Comparison of ENCODE assay signal across 8 cellular contexts in the genomic region with DNA sequence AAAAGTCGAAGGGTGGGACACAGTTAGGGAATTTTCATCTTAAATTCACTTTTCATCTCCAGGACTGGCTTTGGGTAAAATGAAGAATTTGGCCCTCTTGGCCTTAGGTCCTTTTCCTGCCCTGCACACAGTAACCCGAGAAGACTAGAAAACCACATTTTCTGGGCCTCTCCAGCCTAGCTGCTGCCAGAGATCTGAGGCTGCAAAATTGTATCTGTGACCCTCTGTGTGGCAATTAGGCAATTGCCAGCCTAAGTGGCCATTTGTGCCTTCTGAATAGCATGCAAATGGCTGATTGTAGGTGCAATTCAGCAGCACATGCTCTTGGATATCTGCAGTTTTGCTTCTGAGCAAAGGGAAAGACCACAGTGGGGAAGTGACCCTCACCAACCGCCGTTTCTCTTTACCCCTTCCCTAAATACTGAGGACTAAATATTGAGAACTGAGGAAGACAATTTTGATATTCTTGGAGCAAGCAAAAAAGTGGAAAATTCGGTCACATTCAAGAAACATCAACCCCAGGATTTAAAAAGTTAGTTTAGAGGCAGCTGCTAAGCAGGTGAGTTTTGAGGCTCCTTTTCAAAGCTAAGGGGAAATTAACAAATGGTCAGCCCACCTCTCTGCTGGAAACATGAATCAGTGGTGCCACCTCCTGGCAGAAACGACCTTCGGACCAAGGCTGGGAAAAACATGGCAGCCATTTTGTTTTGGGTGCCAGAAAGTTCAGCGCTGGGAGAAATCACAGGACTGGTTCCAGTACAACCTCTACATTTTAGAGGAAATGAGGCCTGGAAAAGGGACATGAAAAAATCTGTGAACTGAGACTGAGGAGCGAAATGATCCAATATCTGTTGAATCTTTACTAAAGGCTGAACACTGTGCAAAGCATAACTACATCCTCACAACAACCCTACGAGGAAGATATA. TPM values are rescaled to one million over a fixed set of nuclear protein-coding genes. Genes with fewer than 3 reads are reported as not detected.
DNase-seq lines count a peak whose midpoint lies in the region; ATAC-seq and TF ChIP-seq lines count a peak whose summit lies in the region.

No MANE protein-coding gene starts in this region.

- CTCF ChIA-PET in activated CD4-positive, alpha-beta memory T cell treated with anti-CD3 and anti-CD28 coated beads for 36 hours (lab: Charles Lee) = interaction anchor here (0.6 to 1.8 kb wide), 3 partner anchors 131 to 152 kb away, joined by 3 to 4 read pairs (median 4); no protein-coding TSS in a partner anchor
- CTCF ChIA-PET in activated CD4-positive, alpha-beta memory T cell treated with anti-CD3 and anti-CD28 coated beads, Interleukin-2, amount 10 ng/mL, durations not matched to agents 7 days and 5 days (lab: Charles Lee) = interaction anchor here (0.7 to 2.4 kb wide), 5 partner anchors 19 to 273 kb away, joined by 3 to 5 read pairs (median 3); no protein-coding TSS in a partner anchor
- CTCF ChIA-PET in OCI-LY7 (lab: Charles Lee; ENCODE audit: unreplicated experiment) = no interaction called here

- DNase-seq in activated CD4-positive, alpha-beta memory T cell treated with anti-CD3 and anti-CD28 coated beads for 36 hours = peak; percentile 48
- DNase-seq in activated CD4-positive, alpha-beta memory T cell treated with anti-CD3 and anti-CD28 coated beads, Interleukin-2, amount 10 ng/mL, durations not matched to agents 7 days and 5 days = no peak
- DNase-seq in OCI-LY7 (ENCODE audit: low spot score) = peak; percentile 37
- DNase-seq in erythroblast (lab: John Stamatoyannopoulos, UW) = peak; percentile 46 to 56
- DNase-seq in retinal pigment epithelial cell (ENCODE audit: low read depth) = no peak
- DNase-seq in aorta = no peak

- H3K27ac ChIP-seq in OCI-LY7 (ENCODE audit: low read depth, low read length, poor library complexity, severe bottlenecking) = no peak overlapping the region
- H3K27ac ChIP-seq in aorta (ENCODE audit: low read depth in 1 of 2, low read length in 2 of 2) = no peak overlapping the region

- no peaks in the 10 kb centered on the region for H3K79me2 ChIP-seq in OCI-LY7 (ENCODE audit: insufficient read depth, low read depth, low read length)

- H3K27me3 ChIP-seq in aorta (ENCODE audit: control insufficient read depth in 1 of 2, insufficient read depth in 2 of 2, low read length in 1 of 2) = no peaks in the 10 kb centered on the region

- H3K36me3 ChIP-seq in OCI-LY7 (ENCODE audit: insufficient read depth, low read length) (no peaks in the 10 kb centered on the region), aorta (ENCODE audit: control insufficient read depth in 1 of 2, insufficient read depth in 2 of 2, low read length in 1 of 2) (no peaks in the 10 kb centered on the region)

- H3K4me1 Mint-ChIP-seq in activated CD4-positive, alpha-beta memory T cell treated with anti-CD3 and anti-CD28 coated beads for 36 hours (ENCODE audit: low read depth) = peaks cover 2% of the 10 kb centered on the region
- H3K4me1 Mint-ChIP-seq in activated CD4-positive, alpha-beta memory T cell treated with anti-CD3 and anti-CD28 coated beads, Interleukin-2, amount 10 ng/mL, durations not matched to agents 7 days and 5 days = no peaks in the 10 kb centered on the region

- 59% methylated on average over 10 of the region's 10 CpGs for WGBS in aorta, 2 donors

- no peak for TF ChIP-seq POLR2A in erythroblast (IDR thresholded peaks at IDR 0.05; ENCODE audit: low read length)

- POLR2A ChIA-PET in activated CD4-positive, alpha-beta memory T cell treated with anti-CD3 and anti-CD28 coated beads for 36 hours (lab: Charles Lee) = no interaction called here
- POLR2A ChIA-PET in activated CD4-positive, alpha-beta memory T cell treated with anti-CD3 and anti-CD28 coated beads, Interleukin-2, amount 10 ng/mL, durations not matched to agents 7 days and 5 days (lab: Charles Lee) = no interaction called here
- POLR2A ChIA-PET in OCI-LY7 (lab: Charles Lee) = no interaction called here

- no peaks in the 10 kb centered on the region for H3K9me3 ChIP-seq in OCI-LY7 (ENCODE audit: low read length)
- no peaks in the 10 kb centered on the region for H3K9me3 ChIP-seq in aorta (ENCODE audit: control insufficient read depth, low read length)

- no peak overlapping the region for H3K4me2 ChIP-seq in OCI-LY7 (ENCODE audit: low read length)

- peak; percentile 78 for TF ChIP-seq CTCF in OCI-LY7 (conservative IDR thresholded peaks at IDR 0.05; ENCODE audit: low read length)
- peak; percentile 89 for TF ChIP-seq CTCF in retinal pigment epithelial cell (conservative IDR thresholded peaks at IDR 0.05; ENCODE audit: low read depth, low read length)

- H3K4me1 ChIP-seq in OCI-LY7 (ENCODE audit: insufficient read depth, low read length, poor library complexity, severe bottlenecking) (no peaks in the 10 kb centered on the region), aorta (ENCODE audit: control insufficient read depth in 1 of 2, insufficient read depth in 2 of 2, low read length in 2 of 2) (no peaks in the 10 kb centered on the region)

- no TSS peak for BruUV-seq in OCI-LY7 (replicated peaks; lab: Mats Ljungman, UMichigan)

- peak; percentile 71 for ATAC-seq in HG02759 (IDR thresholded peaks at IDR 0.05; ENCODE audit: unreplicated experiment)
- no peak for ATAC-seq in aorta (ENCODE audit: low FRiP score)
- ATAC-seq in GM21619 (IDR thresholded peaks at IDR 0.05; ENCODE audit: unreplicated experiment) = no peak

- no peak overlapping the region for H3K4me3 ChIP-seq in OCI-LY7 (ENCODE audit: low read depth, low read length, poor library complexity, severe bottlenecking)
- H3K4me3 ChIP-seq in retinal pigment epithelial cell (ENCODE audit: low read length) = no peak overlapping the region
- no peak overlapping the region for H3K4me3 ChIP-seq in aorta (ENCODE audit: low read length in 2 of 2)

- peak overlapping the region; percentile 80 for H2AFZ ChIP-seq in OCI-LY7 (ENCODE audit: low read length)

- no peak overlapping the region for H3K4me3 Mint-ChIP-seq in activated CD4-positive, alpha-beta memory T cell treated with anti-CD3 and anti-CD28 coated beads for 36 hours
- H3K4me3 Mint-ChIP-seq in activated CD4-positive, alpha-beta memory T cell treated with anti-CD3 and anti-CD28 coated beads, Interleukin-2, amount 10 ng/mL, durations not matched to agents 7 days and 5 days = no peak overlapping the region

- H3K36me3 Mint-ChIP-seq in activated CD4-positive, alpha-beta memory T cell treated with anti-CD3 and anti-CD28 coated beads for 36 hours = no peaks in the 10 kb centered on the region
- H3K36me3 Mint-ChIP-seq in activated CD4-positive, alpha-beta memory T cell treated with anti-CD3 and anti-CD28 coated beads, Interleukin-2, amount 10 ng/mL, durations not matched to agents 7 days and 5 days (ENCODE audit: low read depth) = no peaks in the 10 kb centered on the region

- no peaks in the 10 kb centered on the region for H3K9me3 Mint-ChIP-seq in activated CD4-positive, alpha-beta memory T cell treated with anti-CD3 and anti-CD28 coated beads for 36 hours
- peaks cover 5% of the 10 kb centered on the region for H3K9me3 Mint-ChIP-seq in activated CD4-positive, alpha-beta memory T cell treated with anti-CD3 and anti-CD28 coated beads, Interleukin-2, amount 10 ng/mL, durations not matched to agents 7 days and 5 days

- H3K27ac Mint-ChIP-seq in activated CD4-positive, alpha-beta memory T cell treated with anti-CD3 and anti-CD28 coated beads for 36 hours = no peak overlapping the region
- H3K27ac Mint-ChIP-seq in activated CD4-positive, alpha-beta memory T cell treated with anti-CD3 and anti-CD28 coated beads, Interleukin-2, amount 10 ng/mL, durations not matched to agents 7 days and 5 days = no peak overlapping the region

- H3K9me2 ChIP-seq in OCI-LY7 (ENCODE audit: insufficient read depth, low read length) = no peaks in the 10 kb centered on the region

- no peaks in the 10 kb centered on the region for H4K20me1 ChIP-seq in OCI-LY7 (ENCODE audit: insufficient read depth, low read length)

- intact Hi-C loops in activated CD4-positive, alpha-beta memory T cell treated with anti-CD3 and anti-CD28 coated beads for 36 hours (cut with micrococcal nuclease) = loop anchor here (1.0 kb wide), 1 partner anchor 151 kb away; no protein-coding TSS in a partner anchor
- intact Hi-C loops in OCI-LY7 (cut with micrococcal nuclease; ENCODE audit: unreplicated experiment) = loop anchor here (5.0 kb wide), 1 partner anchor 152 kb away; no protein-coding TSS in a partner anchor
- intact Hi-C loops in aorta (cut with DNase I) = no loop called here

- peaks cover 16% of the 10 kb centered on the region for H3K27me3 Mint-ChIP-seq in activated CD4-positive, alpha-beta memory T cell treated with anti-CD3 and anti-CD28 coated beads for 36 hours
- peaks cover 13% of the 10 kb centered on the region for H3K27me3 Mint-ChIP-seq in activated CD4-positive, alpha-beta memory T cell treated with anti-CD3 and anti-CD28 coated beads, Interleukin-2, amount 10 ng/mL, durations not matched to agents 7 days and 5 days

RNA-seq across cellular contexts. Expression of a gene that starts 56.6 kb away (rescaled TPM):
- total RNA-seq in activated CD4-positive, alpha-beta memory T cell treated with anti-CD3 and anti-CD28 coated beads for 36 hours = not detected
- total RNA-seq in activated CD4-positive, alpha-beta memory T cell treated with anti-CD3 and anti-CD28 coated beads, Interleukin-2, amount 10 ng/mL, durations not matched to agents 7 days and 5 days = not detected
- not detected in 2 replicates for total RNA-seq in OCI-LY7 (2014; rRNA removed; shearing (Covaris generic))
- 0.15 TPM in 1 of 2 replicates, not detected in the other for total RNA-seq in OCI-LY7 (2022)
- 1 to 10 TPM; 2.1 to 4.4 TPM for total RNA-seq in aorta
- polyA plus RNA-seq in aorta = under 1 TPM in 1 of 2 donors, not detected in 1; 0.13 TPM

Comparison
In these comparisons a context has a peak if more than half of its experiments do, and no peak if none do; other contexts are left out.
1. DNase-seq: peak in activated CD4-positive, alpha-beta memory T cell treated with anti-CD3 and anti-CD28 coated beads for 36 hours (single experiment), OCI-LY7 (single experiment) and erythroblast (2 of 2); none in activated CD4-positive, alpha-beta memory T cell treated with anti-CD3 and anti-CD28 coated beads, Interleukin-2, amount 10 ng/mL, durations not matched to agents 7 days and 5 days (single experiment), retinal pigment epithelial cell (single experiment) and aorta (0 of 2).
2. intact Hi-C loops: an anchor here in activated CD4-positive, alpha-beta memory T cell treated with anti-CD3 and anti-CD28 coated beads for 36 hours (1.0 kb wide) and OCI-LY7 (5.0 kb wide); none called in aorta.